33 cellular contexts compared by ENCODE assay signal in the genomic region with DNA sequence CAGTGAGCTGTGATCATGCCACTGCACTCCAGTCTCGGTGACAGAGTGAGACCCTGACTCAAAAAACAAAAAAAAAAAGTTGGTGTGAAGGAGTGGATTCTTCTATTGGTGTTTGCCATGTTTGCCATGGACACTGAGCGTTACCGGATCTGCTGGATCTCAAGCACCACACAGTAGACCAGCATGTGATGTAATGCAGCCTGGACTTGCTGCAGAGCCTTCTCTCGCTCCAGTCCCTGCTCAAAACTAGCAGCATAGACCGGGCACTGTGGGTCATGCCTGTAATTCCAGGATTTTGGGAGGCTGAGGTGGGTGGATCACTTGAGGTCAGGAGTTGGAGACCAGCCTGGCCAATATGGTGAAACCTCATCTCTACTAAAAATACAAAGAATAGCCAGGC.
"Had no signal": no experiment of that assay in that cellular context is flagged by ENCODE, and none has a peak within 500 bp of the region (broad histone marks: within the 10 kb centered on the region; RNA-seq: fewer than 3 reads in every experiment).

No MANE protein-coding gene starts in this region.

- H3K27ac ChIP-seq: adrenal gland, ascending aorta, body of pancreas, brain microvascular endothelial cell, breast epithelium, cardiac muscle cell had no signal

- H3K9me3 ChIP-seq: adrenal gland, ascending aorta, body of pancreas, breast epithelium had no signal

- ATAC-seq: activated naive CD8-positive, alpha-beta T cell treated with anti-CD3 and anti-CD28 coated beads, Interleukin-2, amount 50 U/mL, for 24 hours; activated T-cell treated with anti-CD3 and anti-CD28 coated beads, Interleukin-2, amount 50 U/mL, for 4 hours; activated T-helper 17 cell treated with anti-CD3 and anti-CD28 coated beads, Interleukin-2, amount 50 U/mL, for 72 hours; body of pancreas had no signal

- H3K4me3 ChIP-seq: adrenal gland, ascending aorta, body of pancreas, breast epithelium, cardiac muscle cell had no signal

- FAIRE-seq: astrocyte, bronchial epithelial cell had no signal

- H3K27me3 ChIP-seq: adrenal gland, ascending aorta, body of pancreas, brain microvascular endothelial cell, breast epithelium, cardiac muscle cell had no signal

- DNase-seq: activated effector memory CD4-positive, alpha-beta T cell treated with anti-CD3 and anti-CD28 coated beads, Interleukin-2, amount 50 U/mL, for 16 hours; activated effector memory CD4-positive, alpha-beta T cell treated with Interleukin-2 at 50 U/mL for 16 hours; activated gamma-delta T cell; activated gamma-delta T cell treated with Interleukin-2 at 50 U/mL for 16 hours; activated naive CD4-positive, alpha-beta T cell; activated naive CD4-positive, alpha-beta T cell treated with anti-CD3 and anti-CD28 coated beads for 36 hours; activated naive CD4-positive, alpha-beta T cell treated with anti-CD3 and anti-CD28 coated beads, Interleukin-2, amount 10 ng/mL, durations not matched to agents 7 days and 5 days; activated naive CD4-positive, alpha-beta T cell treated with anti-CD3 and anti-CD28 coated beads, Interleukin-2, amount 50 U/mL, for 16 hours; activated naive CD4-positive, alpha-beta T cell treated with Interleukin-2 at 50 U/mL for 16 hours; activated naive CD8-positive, alpha-beta T cell treated with anti-CD3 and anti-CD28 coated beads for 36 hours; activated naive CD8-positive, alpha-beta T cell treated with anti-CD3 and anti-CD28 coated beads, Interleukin-2, amount 10 ng/mL, durations not matched to agents 7 days and 5 days; activated naive CD8-positive, alpha-beta T cell treated with anti-CD3 and anti-CD28 coated beads, Interleukin-2, amount 50 U/mL, for 24 hours; activated T-cell treated with anti-CD3 and anti-CD28 coated beads, Interleukin-2, amount 50 U/mL, for 1 hour; activated T-cell treated with anti-CD3 and anti-CD28 coated beads, Interleukin-2, amount 50 U/mL, for 24 hours; activated T-cell treated with anti-CD3 and anti-CD28 coated beads, Interleukin-2, amount 50 U/mL, for 4 hours; activated T-cell treated with anti-CD3 and anti-CD28 coated beads, Interleukin-2, amount 50 U/mL, for 48 hours; activated T-cell treated with anti-CD3 and anti-CD28 coated beads, Interleukin-2, amount 50 U/mL, for 72 hours; adrenal gland; amniotic stem cell; amygdala; anterior cingulate cortex; aorta; body of pancreas; brain microvascular endothelial cell; caudate nucleus; central memory CD4-positive, alpha-beta T cell; cerebellar nuclear complex had no signal

- H3K36me3 ChIP-seq: adrenal gland, ascending aorta, brain microvascular endothelial cell, breast epithelium, cardiac muscle cell had no signal

- H3K4me1 ChIP-seq: breast epithelium had no signal
